1 cellular context compared by ENCODE assay signal in the genomic region with DNA sequence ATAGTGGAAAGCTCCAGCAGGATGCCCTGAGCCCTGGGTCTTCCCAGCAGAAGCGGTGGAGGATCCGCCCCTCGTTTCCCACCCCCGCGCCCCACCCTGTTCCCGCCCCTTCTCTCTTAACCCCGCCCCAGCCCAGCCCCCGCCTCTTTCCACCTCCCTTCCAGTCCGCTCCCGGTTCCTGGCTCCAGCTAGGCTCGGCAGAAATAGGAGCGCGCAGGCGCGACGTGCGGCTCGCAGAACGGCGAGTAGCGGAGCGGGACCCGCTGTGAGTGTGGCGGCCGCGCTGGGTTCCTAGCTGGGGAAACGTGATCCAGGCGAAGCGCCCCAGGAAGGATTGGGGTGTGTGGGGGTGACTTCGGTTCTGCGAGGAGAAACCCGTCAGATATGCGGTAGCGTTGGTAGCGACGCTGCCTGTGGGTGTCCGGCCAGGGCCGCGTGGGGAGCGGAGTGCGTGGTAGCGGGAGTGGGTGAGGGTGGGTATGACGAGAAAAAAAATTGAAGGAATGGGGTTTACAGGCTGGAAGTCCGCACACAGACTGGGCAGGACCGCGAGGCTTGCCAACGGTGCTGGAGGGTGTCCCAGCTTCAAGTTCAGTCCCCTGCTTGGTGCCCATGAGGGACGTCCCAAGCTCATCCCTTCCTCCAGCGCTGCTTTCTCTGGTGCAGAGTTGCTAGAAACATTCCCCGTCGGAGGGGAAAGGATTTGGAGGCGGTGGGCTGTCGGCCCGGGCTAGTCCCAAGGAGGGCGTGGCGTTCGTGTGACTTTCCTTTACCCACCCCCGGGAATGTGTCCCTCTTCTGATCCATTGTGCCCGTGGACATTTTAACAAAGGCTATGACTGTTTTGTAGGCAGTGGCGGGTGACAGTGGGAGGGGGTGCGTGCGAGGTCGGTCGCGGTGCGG.
A peak's percentile ranks its signal among the peaks of the same experiment; 100 is the strongest.
TF ChIP-seq lines count a peak whose summit lies in the region.

A gene (plus strand): TSS at position 234 of the 903 bp plus-strand sequence. CDS start 56,886 bp downstream, outside the sequence.

TF ChIP-seq in K562, 482 proteins besides CTCF, POLR2A, EP300 and RAD21 (continued from another document and continues in another):
- TF ChIP-seq FOXK2 (conservative IDR thresholded peaks at IDR 0.05 in 1 of 2, IDR thresholded peaks at IDR 0.05 in 1 of 2; ENCODE audit: low read depth in 2 of 2) (no peak), CTBP1 (IDR thresholded peaks at IDR 0.05; ENCODE audit: borderline replicate concordance) (0 out of 2 replicates have a peak, but pooled peaks have one; percentile 12), MAFG (tag; conservative IDR thresholded peaks at IDR 0.05) (no peak), KLF6 (CRISPR knock-in tag; IDR thresholded peaks at IDR 0.05; ENCODE audit: borderline replicate concordance) (no peak), SUPT5H (IDR thresholded peaks at IDR 0.05) (peak; percentile 75), ZNF444 (CRISPR knock-in tag; IDR thresholded peaks at IDR 0.05) (no peak), ZNF436 (CRISPR knock-in tag; IDR thresholded peaks at IDR 0.05) (no peak), ZNF766 (CRISPR knock-in tag; conservative IDR thresholded peaks at IDR 0.05) (no peak), CBFA2T2 (conservative IDR thresholded peaks at IDR 0.05) (no peak), CREBBP (IDR thresholded peaks at IDR 0.05; ENCODE audit: low read depth, low read length) (no peak), MIER1 (IDR thresholded peaks at IDR 0.05; ENCODE audit: low read depth) (no peak), FIP1L1 (IDR thresholded peaks at IDR 0.05; ENCODE audit: low read depth, low read length, poor library complexity, severe bottlenecking) (no peak), PHF8 (IDR thresholded peaks at IDR 0.05; ENCODE audit: borderline replicate concordance, low read length) (peak; percentile 61; the same call in 1 of the 2 replicates), ZSCAN32 (CRISPR knock-in tag; IDR thresholded peaks at IDR 0.05) (no peak), SP2 (IDR thresholded peaks at IDR 0.05; ENCODE audit: extremely low read depth, low read depth, low read length, poor library complexity, severe bottlenecking) (no peak), TRIM28 (IDR thresholded peaks at IDR 0.05) (no peak), BDP1 (IDR thresholded peaks at IDR 0.05; ENCODE audit: insufficient read depth, insufficient read length) (no peak), ZNF124 (CRISPR knock-in tag; IDR thresholded peaks at IDR 0.05) (no peak), L3MBTL2 (IDR thresholded peaks at IDR 0.05) (peak; percentile 59), CC2D1A (IDR thresholded peaks at IDR 0.05) (no peak), SAP30 (IDR thresholded peaks at IDR 0.05; ENCODE audit: borderline replicate concordance, insufficient read depth, low read depth, low read length, poor library complexity, severe bottlenecking) (no peak), POLR2H (tag; IDR thresholded peaks at IDR 0.05; ENCODE audit: low read depth) (peak; percentile 51), ARHGAP35 (IDR thresholded peaks at IDR 0.05; ENCODE audit: partially characterized antibody) (no peak), EGR1 (conservative IDR thresholded peaks at IDR 0.05) (peak; percentile 38)
- TF ChIP-seq, protein P1, sequence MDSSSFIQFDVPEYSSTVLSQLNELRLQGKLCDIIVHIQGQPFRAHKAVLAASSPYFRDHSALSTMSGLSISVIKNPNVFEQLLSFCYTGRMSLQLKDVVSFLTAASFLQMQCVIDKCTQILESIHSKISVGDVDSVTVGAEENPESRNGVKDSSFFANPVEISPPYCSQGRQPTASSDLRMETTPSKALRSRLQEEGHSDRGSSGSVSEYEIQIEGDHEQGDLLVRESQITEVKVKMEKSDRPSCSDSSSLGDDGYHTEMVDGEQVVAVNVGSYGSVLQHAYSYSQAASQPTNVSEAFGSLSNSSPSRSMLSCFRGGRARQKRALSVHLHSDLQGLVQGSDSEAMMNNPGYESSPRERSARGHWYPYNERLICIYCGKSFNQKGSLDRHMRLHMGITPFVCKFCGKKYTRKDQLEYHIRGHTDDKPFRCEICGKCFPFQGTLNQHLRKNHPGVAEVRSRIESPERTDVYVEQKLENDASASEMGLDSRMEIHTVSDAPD (CRISPR knock-in tag; IDR thresholded peaks at IDR 0.05): no peak
- TF ChIP-seq, protein P2, sequence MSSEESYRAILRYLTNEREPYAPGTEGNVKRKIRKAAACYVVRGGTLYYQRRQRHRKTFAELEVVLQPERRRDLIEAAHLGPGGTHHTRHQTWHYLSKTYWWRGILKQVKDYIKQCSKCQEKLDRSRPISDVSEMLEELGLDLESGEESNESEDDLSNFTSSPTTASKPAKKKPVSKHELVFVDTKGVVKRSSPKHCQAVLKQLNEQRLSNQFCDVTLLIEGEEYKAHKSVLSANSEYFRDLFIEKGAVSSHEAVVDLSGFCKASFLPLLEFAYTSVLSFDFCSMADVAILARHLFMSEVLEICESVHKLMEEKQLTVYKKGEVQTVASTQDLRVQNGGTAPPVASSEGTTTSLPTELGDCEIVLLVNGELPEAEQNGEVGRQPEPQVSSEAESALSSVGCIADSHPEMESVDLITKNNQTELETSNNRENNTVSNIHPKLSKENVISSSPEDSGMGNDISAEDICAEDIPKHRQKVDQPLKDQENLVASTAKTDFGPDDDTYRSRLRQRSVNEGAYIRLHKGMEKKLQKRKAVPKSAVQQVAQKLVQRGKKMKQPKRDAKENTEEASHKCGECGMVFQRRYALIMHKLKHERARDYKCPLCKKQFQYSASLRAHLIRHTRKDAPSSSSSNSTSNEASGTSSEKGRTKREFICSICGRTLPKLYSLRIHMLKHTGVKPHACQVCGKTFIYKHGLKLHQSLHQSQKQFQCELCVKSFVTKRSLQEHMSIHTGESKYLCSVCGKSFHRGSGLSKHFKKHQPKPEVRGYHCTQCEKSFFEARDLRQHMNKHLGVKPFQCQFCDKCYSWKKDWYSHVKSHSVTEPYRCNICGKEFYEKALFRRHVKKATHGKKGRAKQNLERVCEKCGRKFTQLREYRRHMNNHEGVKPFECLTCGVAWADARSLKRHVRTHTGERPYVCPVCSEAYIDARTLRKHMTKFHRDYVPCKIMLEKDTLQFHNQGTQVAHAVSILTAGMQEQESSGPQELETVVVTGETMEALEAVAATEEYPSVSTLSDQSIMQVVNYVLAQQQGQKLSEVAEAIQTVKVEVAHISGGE (CRISPR knock-in tag; IDR thresholded peaks at IDR 0.05): no peak
- TF ChIP-seq, protein P3, sequence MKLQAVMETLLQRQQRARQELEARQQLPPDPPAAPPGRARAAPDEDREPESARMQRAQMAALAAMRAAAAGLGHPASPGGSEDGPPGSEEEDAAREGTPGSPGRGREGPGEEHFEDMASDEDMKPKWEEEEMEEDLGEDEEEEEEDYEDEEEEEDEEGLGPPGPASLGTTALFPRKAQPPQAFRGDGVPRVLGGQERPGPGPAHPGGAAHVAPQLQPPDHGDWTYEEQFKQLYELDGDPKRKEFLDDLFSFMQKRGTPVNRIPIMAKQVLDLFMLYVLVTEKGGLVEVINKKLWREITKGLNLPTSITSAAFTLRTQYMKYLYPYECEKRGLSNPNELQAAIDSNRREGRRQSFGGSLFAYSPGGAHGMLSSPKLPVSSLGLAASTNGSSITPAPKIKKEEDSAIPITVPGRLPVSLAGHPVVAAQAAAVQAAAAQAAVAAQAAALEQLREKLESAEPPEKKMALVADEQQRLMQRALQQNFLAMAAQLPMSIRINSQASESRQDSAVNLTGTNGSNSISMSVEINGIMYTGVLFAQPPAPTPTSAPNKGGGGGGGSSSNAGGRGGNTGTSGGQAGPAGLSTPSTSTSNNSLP (IDR thresholded peaks at IDR 0.05; ENCODE audit: borderline replicate concordance, low read depth, low read length): no peak
- TF ChIP-seq, protein P4, sequence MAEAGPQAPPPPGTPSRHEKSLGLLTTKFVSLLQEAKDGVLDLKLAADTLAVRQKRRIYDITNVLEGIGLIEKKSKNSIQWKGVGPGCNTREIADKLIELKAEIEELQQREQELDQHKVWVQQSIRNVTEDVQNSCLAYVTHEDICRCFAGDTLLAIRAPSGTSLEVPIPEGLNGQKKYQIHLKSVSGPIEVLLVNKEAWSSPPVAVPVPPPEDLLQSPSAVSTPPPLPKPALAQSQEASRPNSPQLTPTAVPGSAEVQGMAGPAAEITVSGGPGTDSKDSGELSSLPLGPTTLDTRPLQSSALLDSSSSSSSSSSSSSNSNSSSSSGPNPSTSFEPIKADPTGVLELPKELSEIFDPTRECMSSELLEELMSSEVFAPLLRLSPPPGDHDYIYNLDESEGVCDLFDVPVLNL (CRISPR knock-in tag; IDR thresholded peaks at IDR 0.05; ENCODE audit: low read depth): no peak
- TF ChIP-seq, protein P5, sequence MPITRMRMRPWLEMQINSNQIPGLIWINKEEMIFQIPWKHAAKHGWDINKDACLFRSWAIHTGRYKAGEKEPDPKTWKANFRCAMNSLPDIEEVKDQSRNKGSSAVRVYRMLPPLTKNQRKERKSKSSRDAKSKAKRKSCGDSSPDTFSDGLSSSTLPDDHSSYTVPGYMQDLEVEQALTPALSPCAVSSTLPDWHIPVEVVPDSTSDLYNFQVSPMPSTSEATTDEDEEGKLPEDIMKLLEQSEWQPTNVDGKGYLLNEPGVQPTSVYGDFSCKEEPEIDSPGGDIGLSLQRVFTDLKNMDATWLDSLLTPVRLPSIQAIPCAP (CRISPR knock-in tag; IDR thresholded peaks at IDR 0.05; ENCODE audit: borderline replicate concordance): no peak
- TF ChIP-seq, protein P6, sequence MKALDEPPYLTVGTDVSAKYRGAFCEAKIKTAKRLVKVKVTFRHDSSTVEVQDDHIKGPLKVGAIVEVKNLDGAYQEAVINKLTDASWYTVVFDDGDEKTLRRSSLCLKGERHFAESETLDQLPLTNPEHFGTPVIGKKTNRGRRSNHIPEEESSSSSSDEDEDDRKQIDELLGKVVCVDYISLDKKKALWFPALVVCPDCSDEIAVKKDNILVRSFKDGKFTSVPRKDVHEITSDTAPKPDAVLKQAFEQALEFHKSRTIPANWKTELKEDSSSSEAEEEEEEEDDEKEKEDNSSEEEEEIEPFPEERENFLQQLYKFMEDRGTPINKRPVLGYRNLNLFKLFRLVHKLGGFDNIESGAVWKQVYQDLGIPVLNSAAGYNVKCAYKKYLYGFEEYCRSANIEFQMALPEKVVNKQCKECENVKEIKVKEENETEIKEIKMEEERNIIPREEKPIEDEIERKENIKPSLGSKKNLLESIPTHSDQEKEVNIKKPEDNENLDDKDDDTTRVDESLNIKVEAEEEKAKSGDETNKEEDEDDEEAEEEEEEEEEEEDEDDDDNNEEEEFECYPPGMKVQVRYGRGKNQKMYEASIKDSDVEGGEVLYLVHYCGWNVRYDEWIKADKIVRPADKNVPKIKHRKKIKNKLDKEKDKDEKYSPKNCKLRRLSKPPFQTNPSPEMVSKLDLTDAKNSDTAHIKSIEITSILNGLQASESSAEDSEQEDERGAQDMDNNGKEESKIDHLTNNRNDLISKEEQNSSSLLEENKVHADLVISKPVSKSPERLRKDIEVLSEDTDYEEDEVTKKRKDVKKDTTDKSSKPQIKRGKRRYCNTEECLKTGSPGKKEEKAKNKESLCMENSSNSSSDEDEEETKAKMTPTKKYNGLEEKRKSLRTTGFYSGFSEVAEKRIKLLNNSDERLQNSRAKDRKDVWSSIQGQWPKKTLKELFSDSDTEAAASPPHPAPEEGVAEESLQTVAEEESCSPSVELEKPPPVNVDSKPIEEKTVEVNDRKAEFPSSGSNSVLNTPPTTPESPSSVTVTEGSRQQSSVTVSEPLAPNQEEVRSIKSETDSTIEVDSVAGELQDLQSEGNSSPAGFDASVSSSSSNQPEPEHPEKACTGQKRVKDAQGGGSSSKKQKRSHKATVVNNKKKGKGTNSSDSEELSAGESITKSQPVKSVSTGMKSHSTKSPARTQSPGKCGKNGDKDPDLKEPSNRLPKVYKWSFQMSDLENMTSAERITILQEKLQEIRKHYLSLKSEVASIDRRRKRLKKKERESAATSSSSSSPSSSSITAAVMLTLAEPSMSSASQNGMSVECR (CRISPR knock-in tag; IDR thresholded peaks at IDR 0.05): no peak
- TF ChIP-seq, protein P7, sequence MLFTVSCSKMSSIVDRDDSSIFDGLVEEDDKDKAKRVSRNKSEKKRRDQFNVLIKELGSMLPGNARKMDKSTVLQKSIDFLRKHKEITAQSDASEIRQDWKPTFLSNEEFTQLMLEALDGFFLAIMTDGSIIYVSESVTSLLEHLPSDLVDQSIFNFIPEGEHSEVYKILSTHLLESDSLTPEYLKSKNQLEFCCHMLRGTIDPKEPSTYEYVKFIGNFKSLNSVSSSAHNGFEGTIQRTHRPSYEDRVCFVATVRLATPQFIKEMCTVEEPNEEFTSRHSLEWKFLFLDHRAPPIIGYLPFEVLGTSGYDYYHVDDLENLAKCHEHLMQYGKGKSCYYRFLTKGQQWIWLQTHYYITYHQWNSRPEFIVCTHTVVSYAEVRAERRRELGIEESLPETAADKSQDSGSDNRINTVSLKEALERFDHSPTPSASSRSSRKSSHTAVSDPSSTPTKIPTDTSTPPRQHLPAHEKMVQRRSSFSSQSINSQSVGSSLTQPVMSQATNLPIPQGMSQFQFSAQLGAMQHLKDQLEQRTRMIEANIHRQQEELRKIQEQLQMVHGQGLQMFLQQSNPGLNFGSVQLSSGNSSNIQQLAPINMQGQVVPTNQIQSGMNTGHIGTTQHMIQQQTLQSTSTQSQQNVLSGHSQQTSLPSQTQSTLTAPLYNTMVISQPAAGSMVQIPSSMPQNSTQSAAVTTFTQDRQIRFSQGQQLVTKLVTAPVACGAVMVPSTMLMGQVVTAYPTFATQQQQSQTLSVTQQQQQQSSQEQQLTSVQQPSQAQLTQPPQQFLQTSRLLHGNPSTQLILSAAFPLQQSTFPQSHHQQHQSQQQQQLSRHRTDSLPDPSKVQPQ (CRISPR knock-in tag; IDR thresholded peaks at IDR 0.05; ENCODE audit: borderline replicate concordance): no peak
- TF ChIP-seq, protein P8, sequence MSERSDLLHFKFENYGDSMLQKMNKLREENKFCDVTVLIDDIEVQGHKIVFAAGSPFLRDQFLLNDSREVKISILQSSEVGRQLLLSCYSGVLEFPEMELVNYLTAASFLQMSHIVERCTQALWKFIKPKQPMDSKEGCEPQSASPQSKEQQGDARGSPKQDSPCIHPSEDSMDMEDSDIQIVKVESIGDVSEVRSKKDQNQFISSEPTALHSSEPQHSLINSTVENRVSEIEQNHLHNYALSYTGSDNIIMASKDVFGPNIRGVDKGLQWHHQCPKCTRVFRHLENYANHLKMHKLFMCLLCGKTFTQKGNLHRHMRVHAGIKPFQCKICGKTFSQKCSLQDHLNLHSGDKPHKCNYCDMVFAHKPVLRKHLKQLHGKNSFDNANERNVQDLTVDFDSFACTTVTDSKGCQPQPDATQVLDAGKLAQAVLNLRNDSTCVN (CRISPR knock-in tag; IDR thresholded peaks at IDR 0.05): no peak
- TF ChIP-seq, protein P9, sequence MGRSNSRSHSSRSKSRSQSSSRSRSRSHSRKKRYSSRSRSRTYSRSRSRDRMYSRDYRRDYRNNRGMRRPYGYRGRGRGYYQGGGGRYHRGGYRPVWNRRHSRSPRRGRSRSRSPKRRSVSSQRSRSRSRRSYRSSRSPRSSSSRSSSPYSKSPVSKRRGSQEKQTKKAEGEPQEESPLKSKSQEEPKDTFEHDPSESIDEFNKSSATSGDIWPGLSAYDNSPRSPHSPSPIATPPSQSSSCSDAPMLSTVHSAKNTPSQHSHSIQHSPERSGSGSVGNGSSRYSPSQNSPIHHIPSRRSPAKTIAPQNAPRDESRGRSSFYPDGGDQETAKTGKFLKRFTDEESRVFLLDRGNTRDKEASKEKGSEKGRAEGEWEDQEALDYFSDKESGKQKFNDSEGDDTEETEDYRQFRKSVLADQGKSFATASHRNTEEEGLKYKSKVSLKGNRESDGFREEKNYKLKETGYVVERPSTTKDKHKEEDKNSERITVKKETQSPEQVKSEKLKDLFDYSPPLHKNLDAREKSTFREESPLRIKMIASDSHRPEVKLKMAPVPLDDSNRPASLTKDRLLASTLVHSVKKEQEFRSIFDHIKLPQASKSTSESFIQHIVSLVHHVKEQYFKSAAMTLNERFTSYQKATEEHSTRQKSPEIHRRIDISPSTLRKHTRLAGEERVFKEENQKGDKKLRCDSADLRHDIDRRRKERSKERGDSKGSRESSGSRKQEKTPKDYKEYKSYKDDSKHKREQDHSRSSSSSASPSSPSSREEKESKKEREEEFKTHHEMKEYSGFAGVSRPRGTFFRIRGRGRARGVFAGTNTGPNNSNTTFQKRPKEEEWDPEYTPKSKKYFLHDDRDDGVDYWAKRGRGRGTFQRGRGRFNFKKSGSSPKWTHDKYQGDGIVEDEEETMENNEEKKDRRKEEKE (IDR thresholded peaks at IDR 0.05; ENCODE audit: borderline replicate concordance in 1 of 2, control insufficient read depth in 1 of 2, low read depth in 2 of 2, low read length in 1 of 2): no peak
